1 cellular context compared by ENCODE assay signal in genomic region chr19:2775556-2776430, GRCh38.
TF ChIP-seq lines count a peak whose summit lies in the region.

No MANE protein-coding gene starts in this region.

TF ChIP-seq in GM12878, 131 proteins besides CTCF, POLR2A, EP300 and RAD21 (continued from another document):
- TF ChIP-seq MYC (IDR thresholded peaks at IDR 0.05; ENCODE audit: insufficient read depth, insufficient read length, insufficient replicate concordance, low read length, severe bottlenecking): no peak
- peak; percentile 80 for TF ChIP-seq RUNX3 (IDR thresholded peaks at IDR 0.05; ENCODE audit: low read length)
- TF ChIP-seq HSF1 (IDR thresholded peaks at IDR 0.05; ENCODE audit: low read depth, low read length): no peak
- no peak for TF ChIP-seq BACH1 (IDR thresholded peaks at IDR 0.05; ENCODE audit: borderline replicate concordance)
- no peak for TF ChIP-seq NFIC (IDR thresholded peaks at IDR 0.05; ENCODE audit: low read depth, low read length)
- no peak for TF ChIP-seq NFXL1 (IDR thresholded peaks at IDR 0.05; ENCODE audit: borderline replicate concordance)
- TF ChIP-seq CREB1 (IDR thresholded peaks at IDR 0.05; ENCODE audit: low read depth): peak; percentile 64
- TF ChIP-seq HCFC1 (IDR thresholded peaks at IDR 0.05; ENCODE audit: low read length): no peak
